ENCODE assay signal across 11 cellular contexts in the genomic region with DNA sequence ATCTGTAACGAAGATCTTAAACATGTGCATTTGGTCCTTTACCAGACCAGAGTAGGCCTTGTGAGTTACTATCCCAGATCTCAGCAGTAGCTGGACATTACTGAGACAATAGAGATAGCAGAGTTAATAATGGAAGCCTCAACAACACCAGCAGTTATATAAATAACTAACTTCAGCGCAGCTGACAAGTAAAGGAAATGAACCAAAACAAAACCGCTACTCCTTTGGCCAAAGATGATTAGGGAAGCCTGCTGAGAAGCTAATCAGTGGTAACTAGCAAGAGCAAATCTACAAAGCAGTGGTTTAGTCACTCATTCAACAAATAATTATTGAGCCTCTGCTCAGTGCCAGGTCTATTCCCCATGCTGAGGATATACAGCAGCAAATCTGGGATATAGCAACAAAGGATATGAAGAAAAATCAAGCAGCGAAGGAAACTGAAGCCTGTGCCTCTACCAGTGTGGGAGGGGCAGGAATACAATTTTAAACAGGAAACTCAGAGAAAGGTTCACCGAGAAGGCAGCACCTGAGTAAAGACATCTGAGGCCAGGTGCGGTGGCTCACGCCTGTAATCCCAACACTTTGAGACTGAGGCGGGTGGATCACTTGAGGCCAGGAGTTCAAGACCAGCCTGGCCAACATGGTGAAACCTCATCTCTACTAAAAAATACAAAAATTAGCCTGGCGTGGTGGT.
A peak's percentile ranks its signal among the peaks of the same experiment; 100 is the strongest.
DNase-seq lines count a peak whose midpoint lies in the region; ATAC-seq and TF ChIP-seq lines count a peak whose summit lies in the region.
"Had no signal": no experiment of that assay in that cellular context is flagged by ENCODE, and none has a peak within 500 bp of the region (broad histone marks: within the 10 kb centered on the region; RNA-seq: fewer than 3 reads in every experiment).

No MANE protein-coding gene starts in this region.

- H3K4me2 ChIP-seq in BLaER1, result peak overlapping the region; percentile 73

- TF ChIP-seq CTCF in GM20000 (IDR thresholded peaks at IDR 0.05; ENCODE audit: extremely low read depth, missing control alignments) (no peak), endodermal cell (conservative IDR thresholded peaks at IDR 0.05) (no peak), tibial artery (IDR thresholded peaks at IDR 0.05) (no peak)

- H3K4me3 ChIP-seq in BLaER1, result no peak overlapping the region
- H3K4me3 ChIP-seq in endodermal cell (ENCODE audit: low read length), result no peak overlapping the region
- H3K4me3 ChIP-seq in tibial artery, result no peak overlapping the region

- H3K36me3 ChIP-seq in BLaER1 (no peaks in the 10 kb centered on the region), endodermal cell (ENCODE audit: control insufficient read depth, insufficient read depth, low read length) (peaks cover 27% of the 10 kb centered on the region), tibial artery (no peaks in the 10 kb centered on the region)

- intact Hi-C loops in tibial artery (cut with DNase I; ENCODE audit: low total_unique reads), result no loop called here

- H3K4me1 Mint-ChIP-seq in endodermal cell, result peaks cover 29% of the 10 kb centered on the region

- H3K27me3 ChIP-seq in BLaER1 (no peaks in the 10 kb centered on the region), endodermal cell (ENCODE audit: control insufficient read depth, insufficient read depth, low read length, poor library complexity, severe bottlenecking) (no peaks in the 10 kb centered on the region), tibial artery (no peaks in the 10 kb centered on the region)

- H3K27ac Mint-ChIP-seq in endodermal cell, result peak overlapping the region; percentile 79

- WGBS in endodermal cell (ENCODE audit: insufficient coverage in 1 of 2, insufficient read length in 1 of 2), 2 experiments, result 69 to 74% methylated on average over 6 to 9 of the region's 9 CpGs

- H4K20me1 ChIP-seq in BLaER1, result no peaks in the 10 kb centered on the region

- no peaks in the 10 kb centered on the region for H3K9me3 ChIP-seq in BLaER1
- no peaks in the 10 kb centered on the region for H3K9me3 ChIP-seq in endodermal cell (ENCODE audit: control insufficient read depth, low read length)
- no peaks in the 10 kb centered on the region for H3K9me3 ChIP-seq in tibial artery

- DNase-seq in GM20000 (ENCODE audit: low spot score) (peak; percentile 28), NCI-H2081 treated with DMSO at 0.1 percent for 48 hours (lab: John Stamatoyannopoulos, UW) (peak; percentile 44), endodermal cell (peak; percentile 51), tibial artery (no peak), retina (no peak), cerebellar cortex (ENCODE audit: low spot score) (no peak)
- DNase-seq: activated CD4-positive, alpha-beta T cell treated with anti-CD3 and anti-CD28 coated beads for 48 hours; C1 segment of cervical spinal cord; NCI-H146 had no signal

- peaks cover 41% of the 10 kb centered on the region for H3K36me3 Mint-ChIP-seq in endodermal cell (ENCODE audit: low read depth)

- H3K9ac ChIP-seq in BLaER1, result peak overlapping the region; percentile 40; the same call in 1 of the 2 replicates
- H3K9ac ChIP-seq in endodermal cell (ENCODE audit: extremely low read depth, low read length, poor library complexity, severe bottlenecking), result no peak overlapping the region

- no peaks in the 10 kb centered on the region for H3K9me3 Mint-ChIP-seq in endodermal cell

- ATAC-seq in HG03095 (IDR thresholded peaks at IDR 0.05; ENCODE audit: unreplicated experiment), result no peak

- H3K4me1 ChIP-seq in BLaER1 (peaks cover 60% of the 10 kb centered on the region), endodermal cell (ENCODE audit: control insufficient read depth, insufficient read depth, low read length) (peaks cover 3% of the 10 kb centered on the region), tibial artery (peaks cover 0 to 3% (median 1%) of the 10 kb centered on the region in 4 donors)

- H3K27me3 Mint-ChIP-seq in endodermal cell (ENCODE audit: insufficient read depth), result no peaks in the 10 kb centered on the region

- H3K27ac ChIP-seq in BLaER1 (peak overlapping the region; percentile 74), endodermal cell (ENCODE audit: low read depth, low read length) (no peak overlapping the region), tibial artery (no peak overlapping the region)

- no peak overlapping the region for H3K4me3 Mint-ChIP-seq in endodermal cell

Comparison
In these comparisons a context has a peak if more than half of its experiments do, and no peak if none do; other contexts are left out.
1. DNase-seq: peak in GM20000 (single experiment), NCI-H2081 treated with DMSO at 0.1 percent for 48 hours (single experiment) and endodermal cell (single experiment); none in tibial artery (0 of 2), retina (single experiment) and cerebellar cortex (single experiment).